In the genomic region with DNA sequence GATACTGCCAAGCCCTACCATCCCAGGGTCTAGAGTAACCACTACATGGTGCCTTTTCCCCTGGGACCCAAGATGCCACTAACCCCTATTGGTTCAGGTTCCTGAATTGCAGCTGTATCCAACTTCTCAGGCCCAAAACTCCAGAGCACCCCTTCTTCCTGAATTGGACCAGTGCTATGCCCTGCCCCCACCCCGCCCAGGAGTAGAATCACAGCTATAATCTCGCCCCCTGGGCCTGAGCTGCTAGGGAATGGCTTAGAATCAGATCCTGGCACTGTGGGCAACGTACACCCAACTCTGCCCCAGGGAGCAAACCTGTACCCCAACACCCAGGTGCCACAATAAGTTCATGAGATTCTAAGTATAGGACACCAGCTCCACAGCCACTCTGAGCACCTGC, we compare ENCODE assay signal across 16 cellular contexts.
"Had no signal": no experiment of that assay in that cellular context is flagged by ENCODE, and none has a peak within 500 bp of the region (broad histone marks: within the 10 kb centered on the region; RNA-seq: fewer than 3 reads in every experiment).

No MANE protein-coding gene starts in this region.

- H3K27ac Mint-ChIP-seq: memory B cell; natural killer cell treated with Interleukin-12 subunit alpha and Interleukin-12 subunit beta and Interleukin-15 and Interleukin-18, amount 100 ng/mL, for 72 hours; neural progenitor cell had no signal

- ATAC-seq: esophagus mucosa; heart left ventricle; natural killer cell treated with Interleukin-12 subunit alpha and Interleukin-12 subunit beta and Interleukin-15 and Interleukin-18, amount 100 ng/mL, for 72 hours; pancreas; sciatic nerve had no signal

- H3K4me1 Mint-ChIP-seq: memory B cell, neural progenitor cell had no signal

- H3K36me3 Mint-ChIP-seq: neural progenitor cell had no signal

- H3K4me3 Mint-ChIP-seq: memory B cell; natural killer cell treated with Interleukin-12 subunit alpha and Interleukin-12 subunit beta and Interleukin-15 and Interleukin-18, amount 100 ng/mL, for 72 hours; neural progenitor cell had no signal

- DNase-seq: effector memory CD4-positive, alpha-beta T cell; hippocampal formation; kidney glomerular epithelial cell; midbrain; nucleus accumbens; stimulated activated CD4-positive, alpha-beta T cell treated with anti-CD3 and anti-CD28 coated beads, Interleukin-2, amount 100 ng/mL, for 24 hours; stimulated activated CD4-positive, alpha-beta T cell treated with anti-CD3 and anti-CD28 coated beads, Interleukin-4, amount 100 ng/mL, for 4 hours; stimulated activated naive CD4-positive, alpha-beta T cell; trophoblast cell had no signal
